In the genomic region with DNA sequence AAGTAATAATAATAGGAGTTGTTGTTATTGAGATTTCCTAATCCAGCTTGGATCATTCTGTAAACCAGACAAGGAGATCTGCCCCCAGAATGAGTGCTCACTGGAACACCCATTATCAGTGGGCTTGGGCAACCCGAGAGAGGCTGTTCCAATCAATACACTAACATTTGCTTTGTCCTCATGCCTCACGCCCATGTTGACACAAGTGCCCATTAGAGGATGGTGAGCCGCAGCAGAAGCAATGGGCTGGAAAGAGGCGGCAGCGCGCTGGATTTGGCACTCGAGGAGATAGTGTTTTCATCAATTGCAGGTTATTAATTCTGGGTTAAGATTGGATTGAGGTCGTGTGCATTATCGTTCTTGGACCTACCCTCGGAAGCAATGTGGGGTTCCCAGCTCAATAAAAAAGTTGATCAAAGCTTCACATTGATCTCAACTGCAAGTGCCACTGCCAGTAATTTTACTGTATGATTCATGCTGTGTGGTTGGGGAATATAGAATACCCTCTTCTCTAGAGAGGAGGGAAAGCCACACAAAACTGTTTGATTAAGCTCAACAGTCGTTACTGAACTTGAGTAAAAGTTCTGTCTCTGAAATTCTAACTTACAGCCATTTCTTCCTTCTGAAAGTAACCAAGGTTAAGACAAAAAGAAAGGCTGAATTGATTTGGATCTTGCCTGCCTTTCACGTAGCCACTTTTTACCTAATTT, we compare ENCODE assay signal across 22 cellular contexts.
DNase-seq lines count a peak whose midpoint lies in the region; ATAC-seq lines count a peak whose summit lies in the region.
"Had no signal": no experiment of that assay in that cellular context is flagged by ENCODE, and none has a peak within 500 bp of the region (broad histone marks: within the 10 kb centered on the region; RNA-seq: fewer than 3 reads in every experiment).

No MANE protein-coding gene starts in this region.

- no peak for ATAC-seq in GM18511 (IDR thresholded peaks at IDR 0.05; ENCODE audit: unreplicated experiment)
- ATAC-seq: A549; left ventricle myocardium superior; naive thymus-derived CD8-positive, alpha-beta T cell had no signal

- DNase-seq in NCI-H2107 treated with DMSO at 0.1 percent for 48 hours (lab: John Stamatoyannopoulos, UW; ENCODE audit: unreplicated experiment) (peak; percentile 29), NCI-H2107 (lab: John Stamatoyannopoulos, UW) (no peak), NCI-H1092 treated with DMSO at 0.1 percent for 48 hours (lab: John Stamatoyannopoulos, UW) (peak; percentile 88), NCI-H510A treated with DMSO at 0.1 percent for 48 hours (lab: John Stamatoyannopoulos, UW) (peak; percentile 44), islet precursor cell (peak; percentile 23), iPS-NIHi11 (ENCODE audit: low spot score) (no peak)
- DNase-seq in NK-92 treated with Interleukin-12 subunit alpha and Interleukin-12 subunit beta, amount 100 ng/mL, for 24 hours (lab: John Stamatoyannopoulos, UW), result no peak
- DNase-seq: activated CD4-positive, alpha-beta T cell treated with anti-CD3 and anti-CD28 coated beads, Interleukin-2, amount 50 U/mL, for 1 hour; activated naive CD4-positive, alpha-beta T cell treated with anti-CD3 and anti-CD28 coated beads, Interleukin-2, amount 50 U/mL, for 16 hours; HCEC 1CT; hypothalamus; Kasumi-1; left ventricle myocardium superior; midbrain; MV-4-11; naive thymus-derived CD8-positive, alpha-beta T cell; occipital lobe; SK-N-SH; stimulated activated CD4-positive, alpha-beta T cell treated with anti-CD3 and anti-CD28 coated beads, Interleukin-1b, Interleukin-23, amount 100 ng/mL, for 48 hours; WERI-Rb-1 had no signal

Comparison
In these comparisons a context has a peak if more than half of its experiments do, and no peak if none do; other contexts are left out.
1. DNase-seq: peak in NCI-H2107 treated with DMSO at 0.1 percent for 48 hours (single experiment), NCI-H1092 treated with DMSO at 0.1 percent for 48 hours (single experiment), NCI-H510A treated with DMSO at 0.1 percent for 48 hours (single experiment) and islet precursor cell (single experiment); none in NCI-H2107 (single experiment), iPS-NIHi11 (single experiment) and NK-92 treated with Interleukin-12 subunit alpha and Interleukin-12 subunit beta, amount 100 ng/mL, for 24 hours (single experiment).